11 cellular contexts compared by ENCODE assay signal in the genomic region with DNA sequence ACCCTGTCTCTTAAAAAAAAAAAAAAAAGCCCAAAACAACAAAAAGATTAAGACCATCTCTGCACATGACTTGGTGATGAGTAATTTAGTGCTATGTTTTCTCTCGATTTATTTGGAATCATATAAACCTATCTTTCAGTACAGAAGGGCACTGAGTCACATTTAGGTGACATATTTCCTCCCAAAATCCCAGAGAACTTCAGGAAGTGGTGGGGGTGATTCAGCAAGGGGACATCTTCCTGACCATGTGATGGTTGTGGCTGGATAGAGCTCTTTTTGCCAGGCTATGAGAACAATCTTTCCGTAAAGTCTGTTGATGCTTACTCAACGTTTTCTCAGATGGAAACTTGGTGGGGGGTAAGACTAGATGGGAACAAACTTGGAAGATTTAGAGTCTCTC. TPM values are rescaled to one million over a fixed set of nuclear protein-coding genes. Genes with fewer than 3 reads are reported as not detected.
DNase-seq lines count a peak whose midpoint lies in the region; ATAC-seq and TF ChIP-seq lines count a peak whose summit lies in the region.
"Had no signal": no experiment of that assay in that cellular context is flagged by ENCODE, and none has a peak within 500 bp of the region (broad histone marks: within the 10 kb centered on the region; RNA-seq: fewer than 3 reads in every experiment).

No MANE protein-coding gene starts in this region.

- peak overlapping the region in 6 of 12 donors; percentile 2 to 64 (median 23) for H3K27ac ChIP-seq in heart left ventricle

- peak in 3 of 4 donors; percentile 31 to 55 (median 50) for ATAC-seq in heart left ventricle
- no peak for ATAC-seq in Right ventricle myocardium inferior

- H3K9me3 ChIP-seq in heart left ventricle, result no peaks in the 10 kb centered on the region
- H3K9me3 ChIP-seq: esophagus squamous epithelium had no signal

- H3K4me3 ChIP-seq in heart left ventricle, result no peak overlapping the region
- H3K4me3 ChIP-seq: esophagus squamous epithelium had no signal

- intact Hi-C loops in heart left ventricle (cut with DNase I), result no loop called here
- intact Hi-C loops in Right ventricle myocardium inferior (cut with DNase I), result no loop called here

- WGBS in heart left ventricle, 4 donors, result 40 to 56% (median 51%) methylated on average over 3 of the region's 3 CpGs

- DNase-seq in heart left ventricle, result no peak
- DNase-seq in Right ventricle myocardium inferior (ENCODE audit: missing footprints), result no peak
- DNase-seq in SW480 (ENCODE audit: low spot score), result peak; percentile 87
- DNase-seq in fibroblast of the conjunctiva (ENCODE audit: low read depth), result peak; percentile 53
- peak; percentile 97 for DNase-seq in stromal cell of bone marrow (ENCODE audit: low read depth)
- DNase-seq in NCI-H2171 (lab: John Stamatoyannopoulos, UW), result no peak
- no peak for DNase-seq in stimulated activated naive CD4-positive, alpha-beta T cell (lab: John Stamatoyannopoulos, UW)
- DNase-seq in NCI-H82 treated with DMSO at 0.1 percent for 48 hours (lab: John Stamatoyannopoulos, UW; ENCODE audit: unreplicated experiment), result no peak
- DNase-seq: activated CD4-positive, alpha-beta T cell treated with anti-CD3 and anti-CD28 coated beads, Interleukin-2, amount 50 U/mL, for 4 hours; activated naive CD8-positive, alpha-beta T cell treated with anti-CD3 and anti-CD28 coated beads, Interleukin-2, amount 10 ng/mL, durations not matched to agents 7 days and 5 days; esophagus squamous epithelium had no signal

- H3K4me1 ChIP-seq in heart left ventricle, result peaks cover 3 to 84% (median 60%) of the 10 kb centered on the region in 12 donors

- H3K36me3 ChIP-seq in heart left ventricle, result peaks cover 0 to 8% (median 0%) of the 10 kb centered on the region in 9 donors

- no peaks in the 10 kb centered on the region for H3K27me3 ChIP-seq in heart left ventricle
- H3K27me3 ChIP-seq: esophagus squamous epithelium had no signal

- no peak for TF ChIP-seq CTCF in heart left ventricle (IDR thresholded peaks at IDR 0.05)

- no peak for TF ChIP-seq POLR2A in heart left ventricle (IDR thresholded peaks at IDR 0.05)

RNA-seq across cellular contexts. Expression of a gene that starts 50.0 kb away (rescaled TPM):
- total RNA-seq in heart left ventricle (100 to 1,000 TPM; 141 to 413 (median 277) TPM), Right ventricle myocardium inferior (330 TPM)
- polyA plus RNA-seq in heart left ventricle, result 10 to 100 TPM; 48.7 to 63.8 TPM

Comparison
In these comparisons a context has a peak if more than half of its experiments do, and no peak if none do; other contexts are left out.
1. DNase-seq: peak in SW480 (single experiment), fibroblast of the conjunctiva (single experiment) and stromal cell of bone marrow (single experiment); none in heart left ventricle (0 of 5), Right ventricle myocardium inferior (single experiment), NCI-H2171 (single experiment), stimulated activated naive CD4-positive, alpha-beta T cell (0 of 6) and NCI-H82 treated with DMSO at 0.1 percent for 48 hours (single experiment).